ENCODE assay signal across 8 cellular contexts in the genomic region with DNA sequence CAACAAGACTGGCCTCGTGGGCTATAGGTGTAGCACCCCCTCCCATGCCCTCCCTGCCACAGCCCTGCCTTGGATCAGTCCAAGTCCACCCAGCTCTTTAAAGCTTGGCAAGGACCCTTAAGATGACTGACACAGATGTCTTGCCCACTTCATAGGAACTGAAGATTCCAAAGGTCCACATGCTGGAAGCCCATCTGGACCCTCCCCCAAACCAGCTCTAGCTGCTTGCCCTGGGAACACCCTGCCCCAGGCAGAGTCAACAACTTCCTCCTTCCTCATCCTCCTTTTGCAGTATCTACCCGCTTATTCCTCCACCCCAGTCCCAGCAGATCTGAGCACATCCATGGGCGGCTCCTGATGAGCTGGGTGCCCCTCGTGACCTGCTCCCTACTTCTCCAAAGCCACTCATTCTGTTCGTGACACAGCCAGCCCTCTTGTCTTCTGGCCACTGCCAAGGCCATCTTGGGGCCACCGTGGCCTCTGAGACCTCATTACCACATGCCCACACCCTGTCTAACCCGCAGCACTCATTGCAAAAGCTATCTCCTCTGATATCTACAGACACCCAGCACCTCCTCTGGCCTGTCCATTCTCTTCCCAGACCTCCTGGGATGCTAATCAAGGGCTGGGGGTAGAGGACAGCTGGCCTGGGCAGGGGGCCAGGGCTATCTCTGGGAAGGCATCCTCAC. TPM values are rescaled to one million over a fixed set of nuclear protein-coding genes. Genes with fewer than 3 reads are reported as not detected.
DNase-seq lines count a peak whose midpoint lies in the region; ATAC-seq, FAIRE-seq and TF ChIP-seq lines count a peak whose summit lies in the region.

No MANE protein-coding gene starts in this region.

- H3K27ac Mint-ChIP-seq in stimulated activated naive CD8-positive, alpha-beta T cell treated with anti-CD3 and anti-CD28 coated beads, Interleukin-15, Interleukin-2, amounts not matched to agents 100 ng/mL and 50 ng/mL, for 24 hours, result peak overlapping the region; percentile 73
- H3K27ac Mint-ChIP-seq in stimulated activated naive CD8-positive, alpha-beta T cell treated with anti-CD3 and anti-CD28 coated beads, Interleukin-15, amount 100 ng/mL, for 72 hours, result no peak overlapping the region
- peak overlapping the region; percentile 24 for H3K27ac Mint-ChIP-seq in activated T-helper 1 cell treated with anti-CD3 and anti-CD28 coated beads, Interleukin-12 subunit alpha, Interleukin-12 subunit beta, Interleukin-2, Interleukin-4 antibody, amounts not matched to agents 30 ng/mL and 10 ng/mL and 1 ng/mL, durations not matched to agents 14 hours and 24 hours and 36 hours
- no peak overlapping the region for H3K27ac Mint-ChIP-seq in memory B cell

- intact Hi-C loops in activated T-helper 1 cell treated with anti-CD3 and anti-CD28 coated beads, Interleukin-12 subunit alpha, Interleukin-12 subunit beta, Interleukin-2, Interleukin-4 antibody, amounts not matched to agents 30 ng/mL and 10 ng/mL and 1 ng/mL, durations not matched to agents 14 hours and 24 hours and 36 hours (cut with micrococcal nuclease), result loop anchor here (1.0 to 10.0 kb wide), 7 partner anchors 10 to 474 kb away; a partner anchor contains a TSS

- no peak for ATAC-seq in stimulated activated naive CD8-positive, alpha-beta T cell treated with anti-CD3 and anti-CD28 coated beads, Interleukin-15, amount 100 ng/mL, for 72 hours
- ATAC-seq in memory B cell (ENCODE audit: low read depth), result no peak
- ATAC-seq in HG03571 (IDR thresholded peaks at IDR 0.05; ENCODE audit: unreplicated experiment), result no peak

- no peaks in the 10 kb centered on the region for H3K27me3 Mint-ChIP-seq in stimulated activated naive CD8-positive, alpha-beta T cell treated with anti-CD3 and anti-CD28 coated beads, Interleukin-15, Interleukin-2, amounts not matched to agents 100 ng/mL and 50 ng/mL, for 24 hours
- no peaks in the 10 kb centered on the region for H3K27me3 Mint-ChIP-seq in stimulated activated naive CD8-positive, alpha-beta T cell treated with anti-CD3 and anti-CD28 coated beads, Interleukin-15, amount 100 ng/mL, for 72 hours
- no peaks in the 10 kb centered on the region for H3K27me3 Mint-ChIP-seq in activated T-helper 1 cell treated with anti-CD3 and anti-CD28 coated beads, Interleukin-12 subunit alpha, Interleukin-12 subunit beta, Interleukin-2, Interleukin-4 antibody, amounts not matched to agents 30 ng/mL and 10 ng/mL and 1 ng/mL, durations not matched to agents 14 hours and 24 hours and 36 hours (ENCODE audit: insufficient read depth)
- no peaks in the 10 kb centered on the region for H3K27me3 Mint-ChIP-seq in memory B cell

- H3K36me3 Mint-ChIP-seq in stimulated activated naive CD8-positive, alpha-beta T cell treated with anti-CD3 and anti-CD28 coated beads, Interleukin-15, Interleukin-2, amounts not matched to agents 100 ng/mL and 50 ng/mL, for 24 hours (ENCODE audit: low read depth), result no peaks in the 10 kb centered on the region
- peaks cover 2% of the 10 kb centered on the region for H3K36me3 Mint-ChIP-seq in activated T-helper 1 cell treated with anti-CD3 and anti-CD28 coated beads, Interleukin-12 subunit alpha, Interleukin-12 subunit beta, Interleukin-2, Interleukin-4 antibody, amounts not matched to agents 30 ng/mL and 10 ng/mL and 1 ng/mL, durations not matched to agents 14 hours and 24 hours and 36 hours (ENCODE audit: low read depth)
- no peaks in the 10 kb centered on the region for H3K36me3 Mint-ChIP-seq in memory B cell

- no peak for DNase-seq in stimulated activated naive CD8-positive, alpha-beta T cell treated with anti-CD3 and anti-CD28 coated beads, Interleukin-15, amount 100 ng/mL, for 72 hours
- DNase-seq in activated T-helper 1 cell treated with anti-CD3 and anti-CD28 coated beads, Interleukin-12 subunit alpha, Interleukin-12 subunit beta, Interleukin-2, Interleukin-4 antibody, amounts not matched to agents 30 ng/mL and 10 ng/mL and 1 ng/mL, durations not matched to agents 14 hours and 24 hours and 36 hours (ENCODE audit: low spot score), result no peak
- DNase-seq in memory B cell (ENCODE audit: low spot score in 2 of 2) (no peak), GM12892 (ENCODE audit: insufficient read length) (no peak), T-helper 9 cell (no peak), ecto neural progenitor cell (ENCODE audit: low spot score) (no peak)

- peak overlapping the region; percentile 87 for H3K4me3 Mint-ChIP-seq in stimulated activated naive CD8-positive, alpha-beta T cell treated with anti-CD3 and anti-CD28 coated beads, Interleukin-15, Interleukin-2, amounts not matched to agents 100 ng/mL and 50 ng/mL, for 24 hours
- peak overlapping the region in 1 of 2 donors; percentile 11 for H3K4me3 Mint-ChIP-seq in stimulated activated naive CD8-positive, alpha-beta T cell treated with anti-CD3 and anti-CD28 coated beads, Interleukin-15, amount 100 ng/mL, for 72 hours
- H3K4me3 Mint-ChIP-seq in activated T-helper 1 cell treated with anti-CD3 and anti-CD28 coated beads, Interleukin-12 subunit alpha, Interleukin-12 subunit beta, Interleukin-2, Interleukin-4 antibody, amounts not matched to agents 30 ng/mL and 10 ng/mL and 1 ng/mL, durations not matched to agents 14 hours and 24 hours and 36 hours, result peak overlapping the region; percentile 51
- peak overlapping the region; percentile 6 for H3K4me3 Mint-ChIP-seq in memory B cell

- FAIRE-seq in GM12892 (lab: Jason Lieb, UNC), result no peak

- peaks cover 43% of the 10 kb centered on the region for H3K4me1 Mint-ChIP-seq in stimulated activated naive CD8-positive, alpha-beta T cell treated with anti-CD3 and anti-CD28 coated beads, Interleukin-15, Interleukin-2, amounts not matched to agents 100 ng/mL and 50 ng/mL, for 24 hours (ENCODE audit: low read depth)
- peaks cover 62% of the 10 kb centered on the region for H3K4me1 Mint-ChIP-seq in stimulated activated naive CD8-positive, alpha-beta T cell treated with anti-CD3 and anti-CD28 coated beads, Interleukin-15, amount 100 ng/mL, for 72 hours
- peaks cover 44% of the 10 kb centered on the region for H3K4me1 Mint-ChIP-seq in activated T-helper 1 cell treated with anti-CD3 and anti-CD28 coated beads, Interleukin-12 subunit alpha, Interleukin-12 subunit beta, Interleukin-2, Interleukin-4 antibody, amounts not matched to agents 30 ng/mL and 10 ng/mL and 1 ng/mL, durations not matched to agents 14 hours and 24 hours and 36 hours (ENCODE audit: low read depth)
- H3K4me1 Mint-ChIP-seq in memory B cell, result peaks cover 27% of the 10 kb centered on the region

- no peaks in the 10 kb centered on the region for H3K9me3 Mint-ChIP-seq in stimulated activated naive CD8-positive, alpha-beta T cell treated with anti-CD3 and anti-CD28 coated beads, Interleukin-15, Interleukin-2, amounts not matched to agents 100 ng/mL and 50 ng/mL, for 24 hours
- H3K9me3 Mint-ChIP-seq in stimulated activated naive CD8-positive, alpha-beta T cell treated with anti-CD3 and anti-CD28 coated beads, Interleukin-15, amount 100 ng/mL, for 72 hours, result no peaks in the 10 kb centered on the region
- H3K9me3 Mint-ChIP-seq in activated T-helper 1 cell treated with anti-CD3 and anti-CD28 coated beads, Interleukin-12 subunit alpha, Interleukin-12 subunit beta, Interleukin-2, Interleukin-4 antibody, amounts not matched to agents 30 ng/mL and 10 ng/mL and 1 ng/mL, durations not matched to agents 14 hours and 24 hours and 36 hours, result no peaks in the 10 kb centered on the region
- H3K9me3 Mint-ChIP-seq in memory B cell, result no peaks in the 10 kb centered on the region

- no peak for TF ChIP-seq POLR2A in GM12892 (IDR thresholded peaks at IDR 0.05; ENCODE audit: low read depth, low read length)

RNA-seq across cellular contexts. Expression of a gene that starts 2.0 kb away (rescaled TPM):
- 11.7 and 15.5 TPM in 2 replicates for total RNA-seq in activated T-helper 1 cell treated with anti-CD3 and anti-CD28 coated beads, Interleukin-12 subunit alpha, Interleukin-12 subunit beta, Interleukin-2, Interleukin-4 antibody, amounts not matched to agents 30 ng/mL and 10 ng/mL and 1 ng/mL, durations not matched to agents 14 hours and 24 hours and 36 hours
- polyA plus RNA-seq in GM12892 (2012; ENCODE audit: missing spikeins), result 62.9 TPM

RNA-seq across cellular contexts. Expression of a gene that starts 5.0 kb away (rescaled TPM):
- 0.21 TPM in 1 of 2 replicates, not detected in the other for total RNA-seq in activated T-helper 1 cell treated with anti-CD3 and anti-CD28 coated beads, Interleukin-12 subunit alpha, Interleukin-12 subunit beta, Interleukin-2, Interleukin-4 antibody, amounts not matched to agents 30 ng/mL and 10 ng/mL and 1 ng/mL, durations not matched to agents 14 hours and 24 hours and 36 hours
- polyA plus RNA-seq in GM12892 (2012; ENCODE audit: missing spikeins), result not detected

RNA-seq across cellular contexts. Expression of a gene that starts 36.5 kb away (rescaled TPM):
- total RNA-seq in activated T-helper 1 cell treated with anti-CD3 and anti-CD28 coated beads, Interleukin-12 subunit alpha, Interleukin-12 subunit beta, Interleukin-2, Interleukin-4 antibody, amounts not matched to agents 30 ng/mL and 10 ng/mL and 1 ng/mL, durations not matched to agents 14 hours and 24 hours and 36 hours, result 0.39 and 0.83 TPM in 2 replicates
- 1.4 TPM for polyA plus RNA-seq in GM12892 (2012; ENCODE audit: missing spikeins)

RNA-seq across cellular contexts. Expression of a gene that starts 50.9 kb away (rescaled TPM):
- total RNA-seq in activated T-helper 1 cell treated with anti-CD3 and anti-CD28 coated beads, Interleukin-12 subunit alpha, Interleukin-12 subunit beta, Interleukin-2, Interleukin-4 antibody, amounts not matched to agents 30 ng/mL and 10 ng/mL and 1 ng/mL, durations not matched to agents 14 hours and 24 hours and 36 hours, result 191 and 193 TPM in 2 replicates
- polyA plus RNA-seq in GM12892 (2012; ENCODE audit: missing spikeins), result 188 TPM

RNA-seq across cellular contexts. Expression of a gene that starts 54.6 kb away (rescaled TPM):
- 90.1 and 92.5 TPM in 2 replicates for total RNA-seq in activated T-helper 1 cell treated with anti-CD3 and anti-CD28 coated beads, Interleukin-12 subunit alpha, Interleukin-12 subunit beta, Interleukin-2, Interleukin-4 antibody, amounts not matched to agents 30 ng/mL and 10 ng/mL and 1 ng/mL, durations not matched to agents 14 hours and 24 hours and 36 hours
- 32.9 TPM for polyA plus RNA-seq in GM12892 (2012; ENCODE audit: missing spikeins)

Comparison
In these comparisons a context has a peak if more than half of its experiments do, and no peak if none do; other contexts are left out.
1. H3K27ac Mint-ChIP-seq: peak in stimulated activated naive CD8-positive, alpha-beta T cell treated with anti-CD3 and anti-CD28 coated beads, Interleukin-15, Interleukin-2, amounts not matched to agents 100 ng/mL and 50 ng/mL, for 24 hours (single experiment) and activated T-helper 1 cell treated with anti-CD3 and anti-CD28 coated beads, Interleukin-12 subunit alpha, Interleukin-12 subunit beta, Interleukin-2, Interleukin-4 antibody, amounts not matched to agents 30 ng/mL and 10 ng/mL and 1 ng/mL, durations not matched to agents 14 hours and 24 hours and 36 hours (single experiment); none in stimulated activated naive CD8-positive, alpha-beta T cell treated with anti-CD3 and anti-CD28 coated beads, Interleukin-15, amount 100 ng/mL, for 72 hours (0 of 2) and memory B cell (single experiment).